13 cellular contexts compared by ENCODE assay signal in the genomic region with DNA sequence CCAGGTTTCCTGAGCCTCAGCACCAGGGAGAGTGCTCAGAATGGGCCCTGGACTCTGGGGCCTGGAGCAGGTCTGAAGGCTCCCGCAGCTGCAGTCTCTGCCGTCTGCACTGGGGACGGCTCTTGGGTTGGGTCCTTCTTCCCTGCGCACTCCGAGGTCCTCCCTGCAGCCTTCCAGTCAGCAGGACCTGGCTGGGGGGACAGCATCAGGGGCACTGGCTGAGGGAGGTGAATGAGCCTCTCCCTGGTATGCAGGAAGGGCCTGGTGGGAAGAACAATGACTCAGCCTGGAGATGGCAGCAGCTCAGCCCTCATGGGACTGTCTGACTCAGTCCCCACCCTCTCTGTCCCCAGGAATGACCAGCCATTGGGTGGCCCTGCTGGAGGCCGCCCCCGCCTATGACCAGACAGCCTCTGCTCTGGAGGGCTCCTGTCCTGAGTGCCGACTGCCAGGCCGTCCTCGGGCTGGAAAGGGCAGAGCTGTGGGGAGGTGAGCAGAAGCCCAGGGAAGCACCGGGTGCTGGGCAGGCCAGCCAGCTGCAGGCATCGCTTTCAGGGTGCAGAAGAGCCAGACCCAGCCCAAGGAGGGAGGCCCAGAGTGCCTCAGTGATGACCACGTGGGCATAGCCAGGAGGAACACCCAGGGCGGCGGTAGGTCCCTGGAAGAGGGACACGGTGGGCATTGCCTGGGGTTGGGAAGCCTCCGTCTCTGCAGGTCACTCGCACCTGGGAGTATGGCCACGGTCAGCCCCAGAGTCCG.
DNase-seq lines count a peak whose midpoint lies in the region; ATAC-seq, FAIRE-seq and TF ChIP-seq lines count a peak whose summit lies in the region.
"Had no signal": no experiment of that assay in that cellular context is flagged by ENCODE, and none has a peak within 500 bp of the region (broad histone marks: within the 10 kb centered on the region; RNA-seq: fewer than 3 reads in every experiment).

No MANE protein-coding gene starts in this region.

- no peak overlapping the region; a peak in 1 of 5 replicates for H3K4me3 Mint-ChIP-seq in H9
- H3K4me3 Mint-ChIP-seq: stimulated activated naive B cell treated with anti-CD40 and anti-IgM and Interleukin-4, amounts not matched to agents 10 μg/mL and 1 μg/mL and 100 μg/mL, for 72 hours had no signal

- no peak overlapping the region for H3K4ac ChIP-seq in H9 (ENCODE audit: low read depth, low read length)

- H2AFZ ChIP-seq in H9 (ENCODE audit: low read length), result no peak overlapping the region

- H2BK5ac ChIP-seq in H9 (ENCODE audit: insufficient read length, low read length), result no peak overlapping the region

- H3K14ac ChIP-seq in H9 (ENCODE audit: insufficient read depth, low read length), result peak overlapping the region; percentile 39; the same call in 1 of the 2 replicates

- no peak overlapping the region for H3K9ac ChIP-seq in H9 (ENCODE audit: extremely low read depth, insufficient read length, low read length)

- H3K9me3 ChIP-seq in H9 (ENCODE audit: control insufficient read depth, low read depth, low read length) (no peaks in the 10 kb centered on the region), spleen (no peaks in the 10 kb centered on the region)

- no peak overlapping the region for H2BK120ac ChIP-seq in H9 (ENCODE audit: low read depth, low read length, poor library complexity, severe bottlenecking)

- no peaks in the 10 kb centered on the region for H4K20me1 ChIP-seq in H9 (ENCODE audit: control insufficient read depth, insufficient read depth, insufficient read length)

- H3K4me1 ChIP-seq in H9 (ENCODE audit: insufficient read depth, low read length) (no peaks in the 10 kb centered on the region), spleen (peaks cover 0 to 15% (median 5%) of the 10 kb centered on the region in 6 donors)

- DNase-seq in H9, result peak; percentile 84
- DNase-seq in RCC 7860 (ENCODE audit: low spot score), result peak; percentile 48
- DNase-seq in hepatic stellate cell (ENCODE audit: low spot score), result peak; percentile 22
- peak; percentile 69 for DNase-seq in spleen
- no peak for DNase-seq in DMS79 (lab: John Stamatoyannopoulos, UW)
- DNase-seq in NCI-H1092 (lab: John Stamatoyannopoulos, UW), result no peak
- no peak for DNase-seq in activated naive CD4-positive, alpha-beta T cell treated with Interleukin-2 at 50 U/mL for 16 hours
- DNase-seq: midbrain; NCI-H2227 treated with DMSO at 0.1 percent for 48 hours; stimulated activated naive B cell treated with anti-CD40 and anti-IgM and Interleukin-4, amounts not matched to agents 10 μg/mL and 1 μg/mL and 100 μg/mL, for 72 hours had no signal

- H3K27ac ChIP-seq in H9 (ENCODE audit: insufficient read length, low read depth, low read length) (no peak overlapping the region), spleen (no peak overlapping the region)
- H3K27ac ChIP-seq: cardiac muscle cell had no signal

- H3K4me2 ChIP-seq in H9 (ENCODE audit: insufficient read depth, insufficient read length, low read length), result no peak overlapping the region

- no peak overlapping the region for H3K4me3 ChIP-seq in spleen
- H3K4me3 ChIP-seq: cardiac muscle cell had no signal

- no peaks in the 10 kb centered on the region; a peak in 2 of 7 replicates for H3K36me3 Mint-ChIP-seq in H9 (ENCODE audit: insufficient read depth in 1 of 3, low read depth in 3 of 3)
- H3K36me3 Mint-ChIP-seq: stimulated activated naive B cell treated with anti-CD40 and anti-IgM and Interleukin-4, amounts not matched to agents 10 μg/mL and 1 μg/mL and 100 μg/mL, for 72 hours had no signal

- no peak overlapping the region; a peak in 2 of 7 replicates for H3K27ac Mint-ChIP-seq in H9
- H3K27ac Mint-ChIP-seq: stimulated activated naive B cell treated with anti-CD40 and anti-IgM and Interleukin-4, amounts not matched to agents 10 μg/mL and 1 μg/mL and 100 μg/mL, for 72 hours had no signal

- H4K8ac ChIP-seq in H9 (replicated peaks; ENCODE audit: insufficient read length, low read depth, low read length), result no peak overlapping the region

- H3K79me1 ChIP-seq in H9 (ENCODE audit: insufficient read depth, low read depth, low read length, poor library complexity, severe bottlenecking), result no peaks in the 10 kb centered on the region

- H3T11ph ChIP-seq in H9 (ENCODE audit: low read length), result no peak overlapping the region

- intact Hi-C loops in spleen (cut with DNase I; ENCODE audit: low total_unique reads), result loop anchor here (5.0 kb wide), 1 partner anchor 195 kb away; no protein-coding TSS in a partner anchor

- H4K5ac ChIP-seq in H9 (ENCODE audit: insufficient read length, low read depth, low read length), result no peak overlapping the region

- H3K27me3 ChIP-seq in H9 (ENCODE audit: insufficient read depth, low read length) (no peaks in the 10 kb centered on the region), spleen (replicated peaks in 1 of 7) (peaks cover 0 to 60% (median 0%) of the 10 kb centered on the region in 7 donors)
- H3K27me3 ChIP-seq: cardiac muscle cell had no signal

- no CpG with 5 or more reads among the region's 20 CpGs for WGBS in H9 (ENCODE audit: extremely low coverage, insufficient read length, low lambda C conversion rate)
- WGBS in spleen, 5 donors, result 65 to 73% (median 67%) methylated on average over 16 to 20 of the region's 20 CpGs

- no peak overlapping the region for H3K23ac ChIP-seq in H9 (ENCODE audit: insufficient read length, low read depth, low read length)

- no peak overlapping the region for H3K56ac ChIP-seq in H9 (ENCODE audit: insufficient read length, low read depth, low read length)

- H2AK5ac ChIP-seq in H9 (ENCODE audit: insufficient read length, low read length), result no peak overlapping the region

- H3K9me3 Mint-ChIP-seq in H9, result no peaks in the 10 kb centered on the region; a peak in 1 of 5 replicates
- H3K9me3 Mint-ChIP-seq: stimulated activated naive B cell treated with anti-CD40 and anti-IgM and Interleukin-4, amounts not matched to agents 10 μg/mL and 1 μg/mL and 100 μg/mL, for 72 hours had no signal

- TF ChIP-seq CTCF in H9 (conservative IDR thresholded peaks at IDR 0.05) (no peak), spleen (IDR thresholded peaks at IDR 0.05 in 8 of 11, conservative IDR thresholded peaks at IDR 0.05 in 3 of 11) (no peak)

- no peak overlapping the region for H2BK12ac ChIP-seq in H9 (ENCODE audit: insufficient read length, low read depth, low read length)

- H3K18ac ChIP-seq in H9 (ENCODE audit: insufficient read length, low read depth, low read length), result no peak overlapping the region

- no peak for ATAC-seq in GM18861 (IDR thresholded peaks at IDR 0.05; ENCODE audit: unreplicated experiment)

- H2BK15ac ChIP-seq in H9 (ENCODE audit: low read depth, low read length), result no peak overlapping the region

- H2BK20ac ChIP-seq in H9 (ENCODE audit: low read depth, low read length, poor library complexity, severe bottlenecking), result no peak overlapping the region

- peaks cover 3% of the 10 kb centered on the region for H3K23me2 ChIP-seq in H9 (ENCODE audit: insufficient read length, low read depth, low read length, poor library complexity, severe bottlenecking)

- H3K27me3 Mint-ChIP-seq in H9 (ENCODE audit: low read depth), result peaks cover 16% of the 10 kb centered on the region

- FAIRE-seq in RCC 7860 (lab: Jason Lieb, UNC), result peak; percentile 78
- FAIRE-seq: frontal cortex had no signal

- peaks cover 12 to 13% of the 10 kb centered on the region in 2 experiments for H3K4me1 Mint-ChIP-seq in H9

- H4K91ac ChIP-seq in H9 (ENCODE audit: insufficient read length, low read depth, low read length), result no peak overlapping the region

- H3K79me2 ChIP-seq in H9 (ENCODE audit: insufficient read depth, low read length), result no peaks in the 10 kb centered on the region

- no peaks in the 10 kb centered on the region for H3K36me3 ChIP-seq in spleen
- H3K36me3 ChIP-seq: cardiac muscle cell had no signal

- no peak for TF ChIP-seq POLR2A in spleen (IDR thresholded peaks at IDR 0.05)

Comparison
In these comparisons a context has a peak if more than half of its experiments do, and no peak if none do; other contexts are left out.
1. DNase-seq: peak in H9 (single experiment), RCC 7860 (single experiment), hepatic stellate cell (single experiment) and spleen (single experiment); none in DMS79 (single experiment), NCI-H1092 (single experiment) and activated naive CD4-positive, alpha-beta T cell treated with Interleukin-2 at 50 U/mL for 16 hours (single experiment).